1 cellular context compared by ENCODE assay signal in genomic region chr6:20069130-20069529, GRCh38.
A peak's percentile ranks its signal among the peaks of the same experiment; 100 is the strongest.
TF ChIP-seq lines count a peak whose summit lies in the region.

No MANE protein-coding gene starts in this region.

TF ChIP-seq in K562, 482 proteins besides CTCF, POLR2A, EP300 and RAD21 (continued from another document and continues in another):
- TF ChIP-seq TFAP4 (CRISPR knock-in tag; IDR thresholded peaks at IDR 0.05; ENCODE audit: borderline replicate concordance) (peak; percentile 81; the same call in 1 of the 2 replicates), CREB3 (tag; conservative IDR thresholded peaks at IDR 0.05; ENCODE audit: low read depth) (no peak), ZNF124 (CRISPR knock-in tag; IDR thresholded peaks at IDR 0.05) (no peak), ZNF511 (CRISPR knock-in tag; IDR thresholded peaks at IDR 0.05) (no peak), KLF16 (IDR thresholded peaks at IDR 0.05) (peak; percentile 96), TRIM25 (IDR thresholded peaks at IDR 0.05; ENCODE audit: borderline replicate concordance) (no peak), TSHZ1 (CRISPR knock-in tag; IDR thresholded peaks at IDR 0.05) (no peak), ZNF232 (CRISPR knock-in tag; IDR thresholded peaks at IDR 0.05) (no peak), HNRNPUL1 (IDR thresholded peaks at IDR 0.05; ENCODE audit: low read length) (0 out of 2 replicates have a peak, but pooled peaks have one; percentile 55), ELK1 (CRISPR knock-in tag; IDR thresholded peaks at IDR 0.05) (no peak), HDGF (IDR thresholded peaks at IDR 0.05) (no peak), MAX (CRISPR knock-in tag; IDR thresholded peaks at IDR 0.05) (peak; percentile 89), GTF2A2 (tag; IDR thresholded peaks at IDR 0.05) (no peak), ZFPM2 (CRISPR knock-in tag; IDR thresholded peaks at IDR 0.05) (no peak), RBM34 (IDR thresholded peaks at IDR 0.05; ENCODE audit: borderline replicate concordance, insufficient read depth, low read length) (no peak), RERE (CRISPR knock-in tag; IDR thresholded peaks at IDR 0.05; ENCODE audit: borderline replicate concordance) (no peak), RNF2 (IDR thresholded peaks at IDR 0.05) (peak; percentile 91), XRCC4 (IDR thresholded peaks at IDR 0.05; ENCODE audit: extremely low read depth, insufficient read depth, insufficient read length) (no peak), NKRF (IDR thresholded peaks at IDR 0.05; ENCODE audit: borderline replicate concordance) (no peak), E2F4 (CRISPR knock-in tag; IDR thresholded peaks at IDR 0.05; ENCODE audit: low read depth) (no peak), NR4A1 (CRISPR knock-in tag; IDR thresholded peaks at IDR 0.05) (no peak), NR4A1 (tag; IDR thresholded peaks at IDR 0.05) (peak; percentile 78), MLLT1 (IDR thresholded peaks at IDR 0.05) (no peak), ZNF668 (CRISPR knock-in tag; IDR thresholded peaks at IDR 0.05) (no peak), STAT5B (CRISPR knock-in tag; IDR thresholded peaks at IDR 0.05) (no peak), ATF2 (CRISPR knock-in tag; IDR thresholded peaks at IDR 0.05) (no peak), KHSRP (IDR thresholded peaks at IDR 0.05) (no peak), HEY1 (CRISPR knock-in tag; IDR thresholded peaks at IDR 0.05; ENCODE audit: borderline replicate concordance) (no peak), ZNF311 (CRISPR knock-in tag; IDR thresholded peaks at IDR 0.05) (no peak), NR0B1 (IDR thresholded peaks at IDR 0.05; ENCODE audit: partially characterized antibody) (no peak), SRSF9 (IDR thresholded peaks at IDR 0.05; ENCODE audit: borderline replicate concordance, low read depth, low read length) (no peak)
